In genomic region chr7:148789228-148789627, GRCh38 we compare ENCODE assay signal across 18 cellular contexts.
A peak's percentile ranks its signal among the peaks of the same experiment; 100 is the strongest.
DNase-seq lines count a peak whose midpoint lies in the region; ATAC-seq, FAIRE-seq and TF ChIP-seq lines count a peak whose summit lies in the region.
"Had no signal": no experiment of that assay in that cellular context is flagged by ENCODE, and none has a peak within 500 bp of the region (broad histone marks: within the 10 kb centered on the region; RNA-seq: fewer than 3 reads in every experiment).

No MANE protein-coding gene starts in this region.

- no peak overlapping the region for H2AFZ ChIP-seq in K562 (ENCODE audit: low read depth, low read length)

- peaks cover 5% of the 10 kb centered on the region for H3K9me3 Mint-ChIP-seq in nephron progenitor cell
- H3K9me3 Mint-ChIP-seq: CD4-positive, alpha-beta memory T cell had no signal

- H3K27ac ChIP-seq in cardiac muscle cell = peak overlapping the region; percentile 32
- H3K27ac ChIP-seq in K562 (ENCODE audit: extremely low read depth, low read depth, low read length) = no peak overlapping the region
- H3K27ac ChIP-seq: C4-2B, HL-60 had no signal

- POLR2A ChIA-PET in K562 (lab: Yijun Ruan, JAX) = interaction anchor here (0.6 to 1.1 kb wide), 2 partner anchors 14 to 439 kb away, joined by 3 read pairs; no protein-coding TSS in a partner anchor

- DNase-seq in cardiac muscle cell (ENCODE audit: low read depth in 1 of 2, low spot score in 1 of 2) = no peak
- DNase-seq in Right ventricle myocardium superior = no peak
- DNase-seq in K562 (ENCODE audit: extremely low read depth in 1 of 4, low spot score in 3 of 4) = no peak
- no peak for DNase-seq in nephron progenitor cell
- DNase-seq in DMS53 (lab: John Stamatoyannopoulos, UW) = no peak
- no peak for DNase-seq in H54 (ENCODE audit: insufficient read length, low spot score)
- DNase-seq in MG63 = no peak
- DNase-seq: BE2C; CD4-positive, alpha-beta memory T cell; DMS79 treated with DMSO at 0.1 percent for 48 hours; EL; GOT3; HCEC 1CT had no signal

- no peak for TF ChIP-seq RAD21 in K562 (CRISPR knock-in tag; conservative IDR thresholded peaks at IDR 0.05 in 1 of 2, IDR thresholded peaks at IDR 0.05 in 1 of 2)

- ATAC-seq in Right ventricle myocardium superior (ENCODE audit: poor library complexity) (no peak), K562 (no peak)

- no peak overlapping the region for H3K9ac ChIP-seq in K562 (ENCODE audit: insufficient read depth in 1 of 2, low read depth in 2 of 2, low read length in 2 of 2)

- no peaks in the 10 kb centered on the region for H3K27me3 Mint-ChIP-seq in nephron progenitor cell (ENCODE audit: low read depth, poor library complexity)
- H3K27me3 Mint-ChIP-seq: CD4-positive, alpha-beta memory T cell had no signal

- no peaks in the 10 kb centered on the region for H3K4me1 Mint-ChIP-seq in nephron progenitor cell

- no peak for TF ChIP-seq CTCF in cardiac muscle cell (IDR thresholded peaks at IDR 0.05; ENCODE audit: low read depth, low read length)
- TF ChIP-seq CTCF in K562 (IDR thresholded peaks at IDR 0.05 in 2 of 3, conservative IDR thresholded peaks at IDR 0.05 in 1 of 3; ENCODE audit: insufficient read depth in 2 of 3, low read depth in 1 of 3, low read length in 3 of 3) = no peak
- TF ChIP-seq CTCF in nephron progenitor cell (IDR thresholded peaks at IDR 0.05) = no peak

- H3K36me3 ChIP-seq in cardiac muscle cell (peaks cover 77% of the 10 kb centered on the region), K562 (ENCODE audit: control insufficient read depth, insufficient read depth, low read length) (peaks cover 96% of the 10 kb centered on the region), MG63 (peaks cover 39% of the 10 kb centered on the region)

- H3K4me2 ChIP-seq in K562 (ENCODE audit: insufficient read depth, low read length) = no peak overlapping the region

- CTCF ChIA-PET in K562 (lab: Yijun Ruan, JAX; ENCODE audit: low intra/inter-chr PET ratio) = no interaction called here

- no peak for TF ChIP-seq EP300 in K562 (IDR thresholded peaks at IDR 0.05; ENCODE audit: low read length)

- H3K9me1 ChIP-seq in K562 (ENCODE audit: control insufficient read depth, insufficient read depth, low read length) = no peaks in the 10 kb centered on the region

- 92% methylated on average over 7 of the region's 7 CpGs for WGBS in K562 (ENCODE audit: insufficient coverage, low coverage, missing lambda C conversion rate)

- intact Hi-C loops in Right ventricle myocardium superior (cut with DNase I) = no loop called here
- intact Hi-C loops in K562 (cut with micrococcal nuclease) = loop anchor here (5.0 kb wide), 1 partner anchor 683 kb away; no protein-coding TSS in a partner anchor

- H3K36me3 Mint-ChIP-seq in nephron progenitor cell (ENCODE audit: low read depth) = peaks cover 87% of the 10 kb centered on the region

- H3K4me3 Mint-ChIP-seq in nephron progenitor cell = no peak overlapping the region
- H3K4me3 Mint-ChIP-seq: CD4-positive, alpha-beta memory T cell had no signal

- no peak overlapping the region for H3K4me3 ChIP-seq in cardiac muscle cell
- no peak overlapping the region for H3K4me3 ChIP-seq in K562
- H3K4me3 ChIP-seq in MG63 = no peak overlapping the region

- no peaks in the 10 kb centered on the region for H4K20me1 ChIP-seq in K562 (replicated peaks; ENCODE audit: control insufficient read depth, insufficient read depth, low read length)

- BruUV-seq in K562 (replicated peaks; lab: Mats Ljungman, UMichigan) = no TSS peak

- no peak for FAIRE-seq in K562 (lab: Jason Lieb, UNC)
- no peak for FAIRE-seq in H54 (lab: Jason Lieb, UNC)
- FAIRE-seq: A204.1, G401.6, GM12891 had no signal

- in situ Hi-C loops in K562 (cut with MboI) = no loop called here

- TF ChIP-seq POLR2A in K562 (conservative IDR thresholded peaks at IDR 0.05) (no peak), H54 (IDR thresholded peaks at IDR 0.05; ENCODE audit: low read depth, low read length) (no peak)

- peak overlapping the region; percentile 12 for H3K27ac Mint-ChIP-seq in nephron progenitor cell

- H3K27me3 ChIP-seq in cardiac muscle cell (no peaks in the 10 kb centered on the region), K562 (ENCODE audit: control insufficient read depth in 2 of 2, insufficient read depth in 2 of 2, low read length in 2 of 2) (no peaks in the 10 kb centered on the region), MG63 (no peaks in the 10 kb centered on the region)
- H3K27me3 ChIP-seq: BE2C had no signal

- H3K79me2 ChIP-seq in K562 (ENCODE audit: control insufficient read depth, insufficient read depth, low read length) = no peaks in the 10 kb centered on the region

- H3K9me3 ChIP-seq in cardiac muscle cell (ENCODE audit: low read depth) (no peaks in the 10 kb centered on the region), K562 (replicated peaks; ENCODE audit: control insufficient read depth, insufficient read depth, low read depth, low read length) (peaks cover 4% of the 10 kb centered on the region; the same call in 1 of the 2 replicates), MG63 (no peaks in the 10 kb centered on the region; the same call in 1 of the 2 replicates)
- H3K9me3 ChIP-seq: BE2C had no signal

- H3K4me1 ChIP-seq in cardiac muscle cell (ENCODE audit: low read depth) (peaks cover 7% of the 10 kb centered on the region), K562 (replicated peaks in 1 of 2; ENCODE audit: control insufficient read depth in 2 of 2, insufficient read depth in 2 of 2, low read length in 2 of 2) (peaks cover 0 to 2% of the 10 kb centered on the region in 2 experiments; a peak in 2 of 5 replicates)
- H3K4me1 ChIP-seq: BE2C had no signal

TF ChIP-seq in K562, 482 proteins besides CTCF, POLR2A, EP300 and RAD21:
- TF ChIP-seq SAP30 (IDR thresholded peaks at IDR 0.05; ENCODE audit: borderline replicate concordance, insufficient read depth, low read depth, low read length, poor library complexity, severe bottlenecking) (no peak), ZFX (CRISPR knock-in tag; IDR thresholded peaks at IDR 0.05) (0 out of 2 replicates have a peak, but pooled peaks have one; percentile 24), ZBTB33 (CRISPR knock-in tag; IDR thresholded peaks at IDR 0.05) (peak; percentile 42)
